24 cellular contexts compared by ENCODE assay signal in the genomic region with DNA sequence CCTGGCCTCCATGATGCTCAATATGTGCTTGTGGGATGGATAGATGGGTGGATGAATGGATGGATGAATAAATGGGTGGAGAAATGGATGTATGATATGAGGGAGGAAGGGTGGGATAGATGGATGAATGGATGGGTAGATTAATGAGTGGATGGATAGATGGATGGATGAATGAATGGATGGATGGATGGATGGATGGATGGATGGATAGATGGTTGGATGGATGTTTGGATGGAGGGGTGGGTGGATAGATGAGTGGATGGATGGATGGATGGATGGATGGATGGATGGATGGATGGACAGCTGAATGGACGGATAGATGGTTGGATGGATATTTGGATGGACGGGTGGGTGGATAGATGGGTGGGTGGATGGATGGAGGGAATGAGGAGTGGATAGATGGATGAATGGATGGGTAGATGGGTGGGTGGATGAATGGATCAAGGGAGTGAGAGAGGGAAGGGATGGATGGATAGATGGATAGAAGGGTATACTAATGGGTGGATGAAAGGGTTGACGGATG.
DNase-seq lines count a peak whose midpoint lies in the region; ATAC-seq, FAIRE-seq and TF ChIP-seq lines count a peak whose summit lies in the region.
"Had no signal": no experiment of that assay in that cellular context is flagged by ENCODE, and none has a peak within 500 bp of the region (broad histone marks: within the 10 kb centered on the region; RNA-seq: fewer than 3 reads in every experiment).

No MANE protein-coding gene starts in this region.

- no peaks in the 10 kb centered on the region for H4K20me1 ChIP-seq in HepG2 (ENCODE audit: insufficient read depth, low read length)

- CTCF ChIA-PET in HepG2 (lab: Yijun Ruan, JAX; ENCODE audit: low intra/inter-chr PET ratio, low total read pairs), result no interaction called here

- TF ChIP-seq RAD21 in HepG2 (CRISPR knock-in tag; IDR thresholded peaks at IDR 0.05), result no peak

- intact Hi-C loops in HepG2 (cut with micrococcal nuclease; ENCODE audit: unreplicated experiment), result loop anchor here (1.0 to 5.0 kb wide), 2 partner anchors 9 to 38 kb away; no protein-coding TSS in a partner anchor
- intact Hi-C loops in right lobe of liver (cut with DNase I), result no loop called here
- intact Hi-C loops in breast epithelium (cut with DNase I; ENCODE audit: low total_unique reads), result no loop called here

- no peak overlapping the region for H2AFZ ChIP-seq in HepG2 (ENCODE audit: low read length)

- TF ChIP-seq POLR2A in HepG2 (IDR thresholded peaks at IDR 0.05; ENCODE audit: insufficient read depth in 1 of 2, low read depth in 2 of 2, low read length in 2 of 2) (no peak), right lobe of liver (IDR thresholded peaks at IDR 0.05) (no peak), breast epithelium (IDR thresholded peaks at IDR 0.05) (no peak)

- H3K9ac ChIP-seq in HepG2 (ENCODE audit: insufficient read depth, low read depth, low read length), result no peak overlapping the region

- peaks cover 0 to 15% of the 10 kb centered on the region in 2 experiments; a peak in 3 of 5 replicates for H3K27me3 ChIP-seq in HepG2 (ENCODE audit: control insufficient read depth in 1 of 2, insufficient read depth in 2 of 2, low read length in 2 of 2)
- no peaks in the 10 kb centered on the region for H3K27me3 ChIP-seq in right lobe of liver
- H3K27me3 ChIP-seq in breast epithelium, result no peaks in the 10 kb centered on the region
- H3K27me3 ChIP-seq: MG63, SJCRH30 had no signal

- POLR2A ChIA-PET in HepG2 (lab: Yijun Ruan, JAX), result interaction anchor here (1.5 to 3.1 kb wide), 2 partner anchors 9 to 37 kb away, joined by 4 to 22 read pairs; no protein-coding TSS in a partner anchor

- no peak overlapping the region for H3K4me3 ChIP-seq in HepG2 (replicated peaks in 1 of 3; ENCODE audit: insufficient read depth in 1 of 3, low read depth in 2 of 3, low read length in 3 of 3)
- no peak overlapping the region for H3K4me3 ChIP-seq in right lobe of liver
- H3K4me3 ChIP-seq in breast epithelium, result no peak overlapping the region
- H3K4me3 ChIP-seq: MG63, SJCRH30 had no signal

- no TSS peak for BruUV-seq in HepG2 (replicated peaks; lab: Mats Ljungman, UMichigan)

- H3K79me2 ChIP-seq in HepG2 (ENCODE audit: insufficient read depth, low read length), result no peaks in the 10 kb centered on the region

- H3K4me1 ChIP-seq in HepG2 (ENCODE audit: insufficient read depth, low read length), result peaks cover 72% of the 10 kb centered on the region
- peaks cover 0 to 17% (median 7%) of the 10 kb centered on the region in 4 donors for H3K4me1 ChIP-seq in right lobe of liver
- H3K4me1 ChIP-seq in breast epithelium, result peaks cover 15 to 21% of the 10 kb centered on the region in 2 donors

- TF ChIP-seq EP300 in HepG2 (IDR thresholded peaks at IDR 0.05; ENCODE audit: low read depth in 2 of 2, low read length in 2 of 2) (no peak), HepG2 (CRISPR knock-in tag; IDR thresholded peaks at IDR 0.05; ENCODE audit: borderline replicate concordance) (no peak)

- 68% methylated on average over 3 of the region's 3 CpGs for WGBS in HepG2 (ENCODE audit: low lambda C conversion rate)
- 77% methylated on average over 3 of the region's 3 CpGs for WGBS in right lobe of liver (ENCODE audit: insufficient coverage, low coverage, low lambda C conversion rate, missing lambda C conversion rate)

- H3K27ac ChIP-seq in HepG2 (ENCODE audit: extremely low read length, insufficient read depth, low read length) (no peak overlapping the region), right lobe of liver (no peak overlapping the region), breast epithelium (peak overlapping the region; percentile 76 to 88)
- H3K27ac ChIP-seq: HL-60, SJCRH30 had no signal

- no peak overlapping the region; the same call in 1 of the 2 replicates for H3K4me2 ChIP-seq in HepG2 (ENCODE audit: low read depth, low read length)

- TF ChIP-seq CTCF in HepG2 (CRISPR knock-in tag; IDR thresholded peaks at IDR 0.05) (no peak), right lobe of liver (IDR thresholded peaks at IDR 0.05) (no peak), breast epithelium (IDR thresholded peaks at IDR 0.05) (no peak)

- ATAC-seq in HepG2 (no peak), right lobe of liver (no peak), GM21723 (IDR thresholded peaks at IDR 0.05; ENCODE audit: unreplicated experiment) (no peak), HG03045 (IDR thresholded peaks at IDR 0.05; ENCODE audit: unreplicated experiment) (no peak)
- ATAC-seq: Right ventricle myocardium inferior, SK-N-SH treated with all-trans-retinoic acid at 6 μM for 48 hours had no signal

- H3K36me3 ChIP-seq in HepG2 (replicated peaks in 1 of 2; ENCODE audit: control insufficient read depth in 1 of 2, insufficient read depth in 2 of 2, low read length in 2 of 2) (no peaks in the 10 kb centered on the region), right lobe of liver (no peaks in the 10 kb centered on the region), breast epithelium (no peaks in the 10 kb centered on the region)
- H3K36me3 ChIP-seq: MG63, SJCRH30 had no signal

- in situ Hi-C loops in HepG2 (cut with HindIII; ENCODE audit: extremely low pct_ligation_motif_present, low pct_unique_long_range_greater_than_20kb), result no loop called here

- DNase-seq in HepG2 (ENCODE audit: low spot score) (no peak), right lobe of liver (no peak), HTR-8/SVneo (ENCODE audit: insufficient read length, low spot score) (no peak), breast epithelium (ENCODE audit: low spot score in 2 of 2) (no peak), putamen (ENCODE audit: low spot score) (no peak)
- DNase-seq: CD8-positive, alpha-beta memory T cell; DMS79 treated with DMSO at 0.1 percent for 48 hours; GF-D8; H7; KBM-7; MG63; NCI-H2029; NCI-H446; NCI-H524 treated with DMSO at 0.1 percent for 48 hours; NCI-H774 had no signal

- no peak for FAIRE-seq in HepG2 (lab: Jason Lieb, UNC)
- peak; percentile 74 for FAIRE-seq in HTR-8/SVneo (lab: Jason Lieb, UNC)
- FAIRE-seq: GM12891, GM19239, RCC 7860 had no signal

- peaks cover 7% of the 10 kb centered on the region; the same call in 1 of the 2 replicates for H3K9me3 ChIP-seq in HepG2 (ENCODE audit: low read length)
- H3K9me3 ChIP-seq in right lobe of liver, result no peaks in the 10 kb centered on the region
- no peaks in the 10 kb centered on the region for H3K9me3 ChIP-seq in breast epithelium
- H3K9me3 ChIP-seq: MG63 had no signal

TF ChIP-seq in HepG2, 621 proteins besides CTCF, POLR2A, EP300 and RAD21 (continues in another document):
- TF ChIP-seq ATF7 (IDR thresholded peaks at IDR 0.05), result 0 out of 2 replicates have a peak, but pooled peaks have one; percentile 1
- no peak for TF ChIP-seq ATF7 (CRISPR knock-in tag; IDR thresholded peaks at IDR 0.05)
- TF ChIP-seq ZNF510 (CRISPR knock-in tag; IDR thresholded peaks at IDR 0.05; ENCODE audit: low read depth), result no peak
- TF ChIP-seq LCORL (IDR thresholded peaks at IDR 0.05), result peak; percentile 38; the same call in 1 of the 2 replicates
- TF ChIP-seq LCORL (CRISPR knock-in tag; IDR thresholded peaks at IDR 0.05), result no peak
- no peak for TF ChIP-seq HMG20A (CRISPR knock-in tag; IDR thresholded peaks at IDR 0.05; ENCODE audit: borderline replicate concordance)
- TF ChIP-seq RAD51 (IDR thresholded peaks at IDR 0.05; ENCODE audit: borderline replicate concordance), result peak; percentile 23; the same call in 1 of the 2 replicates
- 0 out of 2 replicates have a peak, but pooled peaks have one; percentile 45 for TF ChIP-seq ATM (IDR thresholded peaks at IDR 0.05; ENCODE audit: borderline replicate concordance)
- TF ChIP-seq, protein P1, sequence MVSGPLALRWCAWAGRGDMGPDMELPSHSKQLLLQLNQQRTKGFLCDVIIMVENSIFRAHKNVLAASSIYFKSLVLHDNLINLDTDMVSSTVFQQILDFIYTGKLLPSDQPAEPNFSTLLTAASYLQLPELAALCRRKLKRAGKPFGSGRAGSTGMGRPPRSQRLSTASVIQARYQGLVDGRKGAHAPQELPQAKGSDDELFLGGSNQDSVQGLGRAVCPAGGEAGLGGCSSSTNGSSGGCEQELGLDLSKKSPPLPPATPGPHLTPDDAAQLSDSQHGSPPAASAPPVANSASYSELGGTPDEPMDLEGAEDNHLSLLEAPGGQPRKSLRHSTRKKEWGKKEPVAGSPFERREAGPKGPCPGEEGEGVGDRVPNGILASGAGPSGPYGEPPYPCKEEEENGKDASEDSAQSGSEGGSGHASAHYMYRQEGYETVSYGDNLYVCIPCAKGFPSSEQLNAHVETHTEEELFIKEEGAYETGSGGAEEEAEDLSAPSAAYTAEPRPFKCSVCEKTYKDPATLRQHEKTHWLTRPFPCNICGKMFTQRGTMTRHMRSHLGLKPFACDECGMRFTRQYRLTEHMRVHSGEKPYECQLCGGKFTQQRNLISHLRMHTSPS (CRISPR knock-in tag; IDR thresholded peaks at IDR 0.05; ENCODE audit: low read depth), result 0 out of 2 replicates have a peak, but pooled peaks have one; percentile 24
- no peak for TF ChIP-seq ZNF24 (IDR thresholded peaks at IDR 0.05)

Comparison
In these comparisons a context has a peak if more than half of its experiments do, and no peak if none do; other contexts are left out.
1. H3K27ac ChIP-seq: peak in breast epithelium (2 of 2); none in HepG2 (single experiment) and right lobe of liver (0 of 3).